In genomic region chrX:150700107-150700506, GRCh38 we compare ENCODE assay signal across 1 cellular context.
TF ChIP-seq lines count a peak whose summit lies in the region.

No MANE protein-coding gene starts in this region.

TF ChIP-seq in GM12878, 131 proteins besides CTCF, POLR2A, EP300 and RAD21 (continued from another document):
- TF ChIP-seq ZBTB33 (IDR thresholded peaks at IDR 0.05) (no peak), MTA2 (IDR thresholded peaks at IDR 0.05; ENCODE audit: low read depth) (peak; percentile 63; the same call in 1 of the 2 replicates), CUX1 (IDR thresholded peaks at IDR 0.05; ENCODE audit: insufficient replicate concordance, low read depth, low read length) (no peak), TCF7 (IDR thresholded peaks at IDR 0.05; ENCODE audit: borderline replicate concordance) (no peak), BACH1 (IDR thresholded peaks at IDR 0.05; ENCODE audit: borderline replicate concordance) (no peak), IRF3 (IDR thresholded peaks at IDR 0.05) (no peak), FOXK2 (IDR thresholded peaks at IDR 0.05) (no peak)
- TF ChIP-seq, protein P1, sequence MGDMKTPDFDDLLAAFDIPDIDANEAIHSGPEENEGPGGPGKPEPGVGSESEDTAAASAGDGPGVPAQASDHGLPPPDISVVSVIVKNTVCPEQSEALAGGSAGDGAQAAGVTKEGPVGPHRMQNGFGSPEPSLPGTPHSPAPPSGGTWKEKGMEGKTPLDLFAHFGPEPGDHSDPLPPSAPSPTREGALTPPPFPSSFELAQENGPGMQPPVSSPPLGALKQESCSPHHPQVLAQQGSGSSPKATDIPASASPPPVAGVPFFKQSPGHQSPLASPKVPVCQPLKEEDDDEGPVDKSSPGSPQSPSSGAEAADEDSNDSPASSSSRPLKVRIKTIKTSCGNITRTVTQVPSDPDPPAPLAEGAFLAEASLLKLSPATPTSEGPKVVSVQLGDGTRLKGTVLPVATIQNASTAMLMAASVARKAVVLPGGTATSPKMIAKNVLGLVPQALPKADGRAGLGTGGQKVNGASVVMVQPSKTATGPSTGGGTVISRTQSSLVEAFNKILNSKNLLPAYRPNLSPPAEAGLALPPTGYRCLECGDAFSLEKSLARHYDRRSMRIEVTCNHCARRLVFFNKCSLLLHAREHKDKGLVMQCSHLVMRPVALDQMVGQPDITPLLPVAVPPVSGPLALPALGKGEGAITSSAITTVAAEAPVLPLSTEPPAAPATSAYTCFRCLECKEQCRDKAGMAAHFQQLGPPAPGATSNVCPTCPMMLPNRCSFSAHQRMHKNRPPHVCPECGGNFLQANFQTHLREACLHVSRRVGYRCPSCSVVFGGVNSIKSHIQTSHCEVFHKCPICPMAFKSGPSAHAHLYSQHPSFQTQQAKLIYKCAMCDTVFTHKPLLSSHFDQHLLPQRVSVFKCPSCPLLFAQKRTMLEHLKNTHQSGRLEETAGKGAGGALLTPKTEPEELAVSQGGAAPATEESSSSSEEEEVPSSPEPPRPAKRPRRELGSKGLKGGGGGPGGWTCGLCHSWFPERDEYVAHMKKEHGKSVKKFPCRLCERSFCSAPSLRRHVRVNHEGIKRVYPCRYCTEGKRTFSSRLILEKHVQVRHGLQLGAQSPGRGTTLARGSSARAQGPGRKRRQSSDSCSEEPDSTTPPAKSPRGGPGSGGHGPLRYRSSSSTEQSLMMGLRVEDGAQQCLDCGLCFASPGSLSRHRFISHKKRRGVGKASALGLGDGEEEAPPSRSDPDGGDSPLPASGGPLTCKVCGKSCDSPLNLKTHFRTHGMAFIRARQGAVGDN (IDR thresholded peaks at IDR 0.05), result no peak
